Comparison of ENCODE assay signal across 8 cellular contexts in genomic region chr19:16771618-16772017, GRCh38. TPM values are rescaled to one million over a fixed set of nuclear protein-coding genes. Genes with fewer than 3 reads are reported as not detected.
A peak's percentile ranks its signal among the peaks of the same experiment; 100 is the strongest.
DNase-seq lines count a peak whose midpoint lies in the region; ATAC-seq and TF ChIP-seq lines count a peak whose summit lies in the region.

No MANE protein-coding gene starts in this region.

- no peaks in the 10 kb centered on the region for H3K79me2 ChIP-seq in trophoblast cell (ENCODE audit: control insufficient read depth, insufficient read depth, low read length, poor library complexity)

- DNase-seq in ELR (ENCODE audit: low read depth): peak; percentile 82
- peak; percentile 75 for DNase-seq in NCI-H1092 (lab: John Stamatoyannopoulos, UW)
- peak; percentile 20 for DNase-seq in SKM-1 (lab: John Stamatoyannopoulos, UW; ENCODE audit: unreplicated experiment)
- peak; percentile 86 for DNase-seq in activated naive CD4-positive, alpha-beta T cell treated with anti-CD3 and anti-CD28 coated beads, Interleukin-2, amount 10 ng/mL, durations not matched to agents 7 days and 5 days
- DNase-seq in glomerular visceral epithelial cell (ENCODE audit: extremely low spot score): peak; percentile 80
- DNase-seq in trophoblast cell: peak; percentile 79 to 90
- DNase-seq in type B pancreatic cell (ENCODE audit: extremely low spot score, unreplicated experiment): peak; percentile 81

- H3K36me3 Mint-ChIP-seq in activated naive CD4-positive, alpha-beta T cell treated with anti-CD3 and anti-CD28 coated beads, Interleukin-2, amount 10 ng/mL, durations not matched to agents 7 days and 5 days: no peaks in the 10 kb centered on the region
- no peaks in the 10 kb centered on the region for H3K36me3 Mint-ChIP-seq in type B pancreatic cell

- CTCF ChIA-PET in activated naive CD4-positive, alpha-beta T cell treated with anti-CD3 and anti-CD28 coated beads, Interleukin-2, amount 10 ng/mL, durations not matched to agents 7 days and 5 days (lab: Charles Lee): interaction anchor here (0.6 to 1.8 kb wide), 10 partner anchors 9 to 614 kb away, joined by 3 to 14 read pairs (median 4); partner anchors contain the start of gene ANKLE1

- H3K23ac ChIP-seq in trophoblast cell (ENCODE audit: low read length): no peak overlapping the region

- H4K12ac ChIP-seq in trophoblast cell (ENCODE audit: low read depth, low read length): no peak overlapping the region

- no peaks in the 10 kb centered on the region for H3K9me3 ChIP-seq in trophoblast cell (ENCODE audit: insufficient read depth, low read depth, low read length)

- H3K4me1 ChIP-seq in trophoblast cell (ENCODE audit: control insufficient read depth in 1 of 2, insufficient read depth in 2 of 2, low read length in 2 of 2): no peaks in the 10 kb centered on the region

- H3K36me3 ChIP-seq in trophoblast cell (ENCODE audit: control insufficient read depth in 1 of 2, insufficient read depth in 2 of 2, low read length in 2 of 2): no peaks in the 10 kb centered on the region

- no peak for ATAC-seq in HG02798 (IDR thresholded peaks at IDR 0.05; ENCODE audit: poor library complexity, unreplicated experiment)

- no peak overlapping the region for H3K27ac Mint-ChIP-seq in activated naive CD4-positive, alpha-beta T cell treated with anti-CD3 and anti-CD28 coated beads, Interleukin-2, amount 10 ng/mL, durations not matched to agents 7 days and 5 days
- H3K27ac Mint-ChIP-seq in type B pancreatic cell: no peak overlapping the region

- no peak overlapping the region for H2BK5ac ChIP-seq in trophoblast cell (ENCODE audit: low read depth, low read length, poor library complexity)

- no peak overlapping the region for H3K4me2 ChIP-seq in trophoblast cell (ENCODE audit: low read length)

- H3K18ac ChIP-seq in trophoblast cell (ENCODE audit: low read length): no peak overlapping the region

- no peak overlapping the region for H2BK120ac ChIP-seq in trophoblast cell (ENCODE audit: insufficient read depth, low read length, poor library complexity)

- H2AFZ ChIP-seq in trophoblast cell (ENCODE audit: insufficient read depth, low read length, poor library complexity): no peak overlapping the region

- no peak overlapping the region for H3K4ac ChIP-seq in trophoblast cell (ENCODE audit: low read depth, low read length)

- H3K27me3 ChIP-seq in trophoblast cell (ENCODE audit: insufficient read depth, low read length): no peaks in the 10 kb centered on the region

- no peak overlapping the region for H3K14ac ChIP-seq in trophoblast cell (ENCODE audit: low read length)

- peak; percentile 91 for TF ChIP-seq CTCF in type B pancreatic cell (conservative IDR thresholded peaks at IDR 0.05)

- H3K79me1 ChIP-seq in trophoblast cell (ENCODE audit: low read length): no peaks in the 10 kb centered on the region

- no peak overlapping the region for H3K27ac ChIP-seq in trophoblast cell (ENCODE audit: low read depth, low read length)

- no peaks in the 10 kb centered on the region for H3K4me1 Mint-ChIP-seq in activated naive CD4-positive, alpha-beta T cell treated with anti-CD3 and anti-CD28 coated beads, Interleukin-2, amount 10 ng/mL, durations not matched to agents 7 days and 5 days
- H3K4me1 Mint-ChIP-seq in type B pancreatic cell (ENCODE audit: unreplicated experiment): no peaks in the 10 kb centered on the region

- H2BK12ac ChIP-seq in trophoblast cell (ENCODE audit: low read length): no peak overlapping the region

- H2AK5ac ChIP-seq in trophoblast cell (ENCODE audit: low read length): no peak overlapping the region

- H3K27me3 Mint-ChIP-seq in activated naive CD4-positive, alpha-beta T cell treated with anti-CD3 and anti-CD28 coated beads, Interleukin-2, amount 10 ng/mL, durations not matched to agents 7 days and 5 days: peaks cover 31% of the 10 kb centered on the region
- peaks cover 23% of the 10 kb centered on the region for H3K27me3 Mint-ChIP-seq in type B pancreatic cell

- no peak overlapping the region for H3K9ac ChIP-seq in trophoblast cell (ENCODE audit: low read length)

- WGBS in trophoblast cell (ENCODE audit: extremely low coverage, insufficient coverage, insufficient read length): no CpG with 5 or more reads among the region's 14 CpGs

- no peaks in the 10 kb centered on the region for H3K9me3 Mint-ChIP-seq in activated naive CD4-positive, alpha-beta T cell treated with anti-CD3 and anti-CD28 coated beads, Interleukin-2, amount 10 ng/mL, durations not matched to agents 7 days and 5 days
- H3K9me3 Mint-ChIP-seq in type B pancreatic cell: no peaks in the 10 kb centered on the region

- no peak overlapping the region for H4K8ac ChIP-seq in trophoblast cell (ENCODE audit: low read depth, low read length)

- H3K4me3 Mint-ChIP-seq in activated naive CD4-positive, alpha-beta T cell treated with anti-CD3 and anti-CD28 coated beads, Interleukin-2, amount 10 ng/mL, durations not matched to agents 7 days and 5 days: no peak overlapping the region
- no peak overlapping the region for H3K4me3 Mint-ChIP-seq in type B pancreatic cell

- H3K4me3 ChIP-seq in trophoblast cell (ENCODE audit: low read depth, low read length): no peak overlapping the region

- no peak overlapping the region for H4K91ac ChIP-seq in trophoblast cell (ENCODE audit: low read depth, low read length)

RNA-seq across cellular contexts. Expression of gene NWD1, which starts 52.0 kb away (rescaled TPM):
- 0.01 TPM in 2 replicates for polyA plus RNA-seq in trophoblast cell (2013)
- 0.05 TPM in 1 of 2 replicates, not detected in the other for total RNA-seq in type B pancreatic cell (ENCODE audit: low replicate concordance)

RNA-seq across cellular contexts. Expression of gene SIN3B, which starts 57.6 kb away (rescaled TPM):
- polyA plus RNA-seq in trophoblast cell (2013): 123 and 128 TPM in 2 replicates
- total RNA-seq in type B pancreatic cell (ENCODE audit: low replicate concordance): 58.9 and 71.2 TPM in 2 replicates

Comparison
In these comparisons a context has a peak if more than half of its experiments do, and no peak if none do; other contexts are left out.
1. DNase-seq: peak in every context shown above with its lines; median percentile 86 in activated naive CD4-positive, alpha-beta T cell treated with anti-CD3 and anti-CD28 coated beads, Interleukin-2, amount 10 ng/mL, durations not matched to agents 7 days and 5 days; 84 in trophoblast cell; 82 in ELR; 81 in type B pancreatic cell; 80 in glomerular visceral epithelial cell; 75 in NCI-H1092; 20 in SKM-1.